16 cellular contexts compared by ENCODE assay signal in the genomic region with DNA sequence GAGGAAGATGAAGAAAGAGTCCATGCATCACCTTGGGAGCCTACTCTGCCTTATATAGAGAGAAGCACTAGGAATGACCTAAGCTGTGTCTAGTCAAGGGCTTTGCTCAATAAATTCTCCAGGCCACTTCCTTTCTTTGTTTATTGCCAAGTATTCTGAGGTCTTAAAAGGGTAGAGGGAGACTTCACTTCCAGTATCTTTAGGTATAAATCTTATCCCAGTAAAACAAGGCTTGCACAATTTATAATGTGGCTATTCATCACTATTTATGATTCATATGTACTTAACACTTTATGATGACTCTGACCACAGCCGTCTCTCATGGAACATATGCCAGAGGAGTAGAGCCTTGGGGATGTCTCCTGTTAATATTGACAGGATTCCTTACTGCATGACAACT.
DNase-seq lines count a peak whose midpoint lies in the region; ATAC-seq and TF ChIP-seq lines count a peak whose summit lies in the region.
"Had no signal": no experiment of that assay in that cellular context is flagged by ENCODE, and none has a peak within 500 bp of the region (broad histone marks: within the 10 kb centered on the region; RNA-seq: fewer than 3 reads in every experiment).

No MANE protein-coding gene starts in this region.

- H3K79me2 ChIP-seq in PC-3 (ENCODE audit: low read length) (no peaks in the 10 kb centered on the region), osteoblast (ENCODE audit: insufficient read depth, low read length) (no peaks in the 10 kb centered on the region)

- peaks cover 5% of the 10 kb centered on the region for H3F3A ChIP-seq in PC-3 (ENCODE audit: low read length, unreplicated experiment)

- H3K4me2 ChIP-seq in BLaER1, result peak overlapping the region; percentile 12
- H3K4me2 ChIP-seq in PC-3 (ENCODE audit: low read length), result peak overlapping the region; percentile 29
- H3K4me2 ChIP-seq in osteoblast (ENCODE audit: insufficient read depth, low read length), result peak overlapping the region; percentile 37

- WGBS in esophagus muscularis mucosa, result 47% methylated on average over 1 of the region's 1 CpG

- H3K27me3 Mint-ChIP-seq in naive thymus-derived CD4-positive, alpha-beta T cell, result peaks cover 0 to 35% (median 6%) of the 10 kb centered on the region in 5 donors
- H3K27me3 Mint-ChIP-seq: activated naive CD4-positive, alpha-beta T cell treated with anti-CD3 and anti-CD28 coated beads, Interleukin-2, amount 50 U/mL, for 24 hours had no signal

- H3K36me3 Mint-ChIP-seq in naive thymus-derived CD4-positive, alpha-beta T cell, result peaks cover 0 to under 1% (median 0%) of the 10 kb centered on the region in 5 donors
- H3K36me3 Mint-ChIP-seq: activated naive CD4-positive, alpha-beta T cell treated with anti-CD3 and anti-CD28 coated beads, Interleukin-2, amount 50 U/mL, for 24 hours had no signal

- no peaks in the 10 kb centered on the region for H3K9me2 ChIP-seq in PC-3 (replicated peaks; ENCODE audit: low read length)

- H3K27me3 ChIP-seq in BLaER1, result no peaks in the 10 kb centered on the region
- H3K27me3 ChIP-seq in PC-3 (ENCODE audit: low read length), result no peaks in the 10 kb centered on the region
- no peaks in the 10 kb centered on the region for H3K27me3 ChIP-seq in esophagus muscularis mucosa
- no peaks in the 10 kb centered on the region for H3K27me3 ChIP-seq in osteoblast (ENCODE audit: insufficient read depth, low read length)
- H3K27me3 ChIP-seq in naive thymus-derived CD4-positive, alpha-beta T cell (ENCODE audit: control insufficient read depth in 2 of 2, insufficient read depth in 2 of 2, low read length in 2 of 2), result no peaks in the 10 kb centered on the region

- TF ChIP-seq CTCF in PC-3 (conservative IDR thresholded peaks at IDR 0.05; ENCODE audit: low read depth, low read length) (no peak), esophagus muscularis mucosa (IDR thresholded peaks at IDR 0.05) (no peak), osteoblast (IDR thresholded peaks at IDR 0.05; ENCODE audit: extremely low read depth, low read depth, low read length) (no peak)

- no peak for TF ChIP-seq EP300 in esophagus muscularis mucosa (IDR thresholded peaks at IDR 0.05)

- no peak overlapping the region for H3K4me3 ChIP-seq in BLaER1
- no peak overlapping the region for H3K4me3 ChIP-seq in PC-3 (ENCODE audit: low read length)
- H3K4me3 ChIP-seq in esophagus muscularis mucosa, result no peak overlapping the region
- no peak overlapping the region for H3K4me3 ChIP-seq in osteoblast (ENCODE audit: insufficient read depth, low read length)
- no peak overlapping the region for H3K4me3 ChIP-seq in naive thymus-derived CD4-positive, alpha-beta T cell (ENCODE audit: low read length)

- H3K27ac ChIP-seq in BLaER1 (no peak overlapping the region), PC-3 (ENCODE audit: low read length) (peak overlapping the region; percentile 75), esophagus muscularis mucosa (replicated peaks in 1 of 4) (peak overlapping the region in 3 of 4 donors; percentile 16 to 57 (median 46)), osteoblast (ENCODE audit: low read depth, low read length) (peak overlapping the region; percentile 43)
- H3K27ac ChIP-seq in naive thymus-derived CD4-positive, alpha-beta T cell (ENCODE audit: low read depth, low read length), result no peak overlapping the region

- H4K20me1 ChIP-seq in BLaER1 (no peaks in the 10 kb centered on the region), PC-3 (ENCODE audit: low read length) (no peaks in the 10 kb centered on the region), osteoblast (ENCODE audit: insufficient read depth, low read length) (no peaks in the 10 kb centered on the region)

- ATAC-seq in PC-3, result peak; percentile 88
- ATAC-seq in naive thymus-derived CD4-positive, alpha-beta T cell, result no peak
- ATAC-seq in GM19351 (IDR thresholded peaks at IDR 0.05; ENCODE audit: unreplicated experiment), result no peak
- no peak for ATAC-seq in HG03159 (IDR thresholded peaks at IDR 0.05; ENCODE audit: unreplicated experiment)
- no peak for ATAC-seq in HG03139 (IDR thresholded peaks at IDR 0.05; ENCODE audit: unreplicated experiment)

- TF ChIP-seq POLR2A in esophagus muscularis mucosa (IDR thresholded peaks at IDR 0.05; ENCODE audit: low read depth), result no peak

- H3K4me1 Mint-ChIP-seq in naive thymus-derived CD4-positive, alpha-beta T cell, result peaks cover 0 to 7% (median 0%) of the 10 kb centered on the region in 7 donors
- H3K4me1 Mint-ChIP-seq: activated naive CD4-positive, alpha-beta T cell treated with anti-CD3 and anti-CD28 coated beads, Interleukin-2, amount 50 U/mL, for 24 hours; B cell had no signal

- H3K9me3 Mint-ChIP-seq in naive thymus-derived CD4-positive, alpha-beta T cell, result peaks cover 0 to 5% (median 0%) of the 10 kb centered on the region in 11 donors
- H3K9me3 Mint-ChIP-seq: activated naive CD4-positive, alpha-beta T cell treated with anti-CD3 and anti-CD28 coated beads, Interleukin-2, amount 50 U/mL, for 24 hours; H9 had no signal

- POLR2A ChIA-PET in PC-3 (lab: Charles Lee; ENCODE audit: unreplicated experiment), result no interaction called here
- POLR2A ChIA-PET in naive thymus-derived CD4-positive, alpha-beta T cell (lab: Charles Lee), result no interaction called here

- no peak overlapping the region for H3K4me3 Mint-ChIP-seq in naive thymus-derived CD4-positive, alpha-beta T cell
- H3K4me3 Mint-ChIP-seq: activated naive CD4-positive, alpha-beta T cell treated with anti-CD3 and anti-CD28 coated beads, Interleukin-2, amount 50 U/mL, for 24 hours; B cell; H9 had no signal

- peaks cover 27% of the 10 kb centered on the region for H3K4me1 ChIP-seq in BLaER1
- H3K4me1 ChIP-seq in PC-3 (ENCODE audit: insufficient read depth, low read length), result peaks cover 33% of the 10 kb centered on the region
- H3K4me1 ChIP-seq in esophagus muscularis mucosa, result peaks cover 34 to 54% (median 53%) of the 10 kb centered on the region in 4 donors
- H3K4me1 ChIP-seq in osteoblast (ENCODE audit: insufficient read depth, low read length), result peaks cover 35% of the 10 kb centered on the region
- no peaks in the 10 kb centered on the region for H3K4me1 ChIP-seq in naive thymus-derived CD4-positive, alpha-beta T cell (ENCODE audit: control insufficient read depth in 2 of 2, insufficient read depth in 2 of 2, low read length in 2 of 2)

- no TSS peak for BruUV-seq in PC-3 (replicated peaks; lab: Mats Ljungman, UMichigan)

- peak; percentile 92 for DNase-seq in PC-3
- DNase-seq in esophagus muscularis mucosa (ENCODE audit: extremely low spot score), result no peak
- DNase-seq in osteoblast (ENCODE audit: insufficient read length, low spot score, missing footprints), result peak; percentile 80
- no peak for DNase-seq in naive thymus-derived CD4-positive, alpha-beta T cell
- DNase-seq: activated CD4-positive, alpha-beta T cell treated with anti-CD3 and anti-CD28 coated beads for 48 hours; effector memory CD4-positive, alpha-beta T cell; H9; Kasumi-1; NCI-H510A treated with DMSO at 0.1 percent for 48 hours; stimulated activated naive CD4-positive, alpha-beta T cell treated with Interleukin-2 at 50 U/mL for 16 hours had no signal

- H3K9ac ChIP-seq in BLaER1 (no peak overlapping the region), PC-3 (ENCODE audit: low read length) (peak overlapping the region; percentile 37)

- no peaks in the 10 kb centered on the region for H3K36me3 ChIP-seq in BLaER1
- H3K36me3 ChIP-seq in PC-3 (ENCODE audit: low read depth, low read length), result no peaks in the 10 kb centered on the region
- H3K36me3 ChIP-seq in esophagus muscularis mucosa, result no peaks in the 10 kb centered on the region
- no peaks in the 10 kb centered on the region for H3K36me3 ChIP-seq in osteoblast (ENCODE audit: insufficient read depth, low read length)
- H3K36me3 ChIP-seq in naive thymus-derived CD4-positive, alpha-beta T cell (ENCODE audit: control insufficient read depth in 2 of 3, insufficient read depth in 3 of 3, low read length in 3 of 3), result no peaks in the 10 kb centered on the region

- H3K27ac Mint-ChIP-seq in naive thymus-derived CD4-positive, alpha-beta T cell, result no peak overlapping the region
- H3K27ac Mint-ChIP-seq: activated naive CD4-positive, alpha-beta T cell treated with anti-CD3 and anti-CD28 coated beads, Interleukin-2, amount 50 U/mL, for 24 hours; B cell had no signal

- H2AFZ ChIP-seq in PC-3 (ENCODE audit: low read length), result no peak overlapping the region
- H2AFZ ChIP-seq in osteoblast (ENCODE audit: low read length), result no peak overlapping the region

- 0 out of 2 replicates have a peak, but pooled peaks cover 5% of the 10 kb centered on the region for H3K9me3 ChIP-seq in BLaER1
- no peaks in the 10 kb centered on the region for H3K9me3 ChIP-seq in PC-3 (ENCODE audit: low read length)
- H3K9me3 ChIP-seq in esophagus muscularis mucosa, result no peaks in the 10 kb centered on the region
- H3K9me3 ChIP-seq in osteoblast (ENCODE audit: low read depth, low read length), result no peaks in the 10 kb centered on the region
- no peaks in the 10 kb centered on the region for H3K9me3 ChIP-seq in naive thymus-derived CD4-positive, alpha-beta T cell (ENCODE audit: control insufficient read depth in 2 of 3, low read length in 3 of 3)

- CTCF ChIA-PET in PC-3 (lab: Charles Lee), result no interaction called here
- CTCF ChIA-PET in naive thymus-derived CD4-positive, alpha-beta T cell (lab: Charles Lee), result no interaction called here

- intact Hi-C loops in PC-3 (cut with micrococcal nuclease) (loop anchor here (1.0 to 10.0 kb wide), 4 partner anchors 14 to 143 kb away; no protein-coding TSS in a partner anchor), esophagus muscularis mucosa (cut with DNase I) (no loop called here)
- intact Hi-C loops in naive thymus-derived CD4-positive, alpha-beta T cell (cut with micrococcal nuclease), result no loop called here

Comparison
In these comparisons a context has a peak if more than half of its experiments do, and no peak if none do; other contexts are left out.
1. H3K27ac ChIP-seq: peak in PC-3 (single experiment), esophagus muscularis mucosa (3 of 4) and osteoblast (single experiment); none in BLaER1 (single experiment) and naive thymus-derived CD4-positive, alpha-beta T cell (single experiment).
2. DNase-seq: peak in PC-3 (single experiment) and osteoblast (single experiment); none in esophagus muscularis mucosa (single experiment) and naive thymus-derived CD4-positive, alpha-beta T cell (0 of 9).
3. Peak in every context shown above with its lines, with median percentiles within 50 percentile points of each other: H3K4me2 ChIP-seq.